In genomic region chr17:7837375-7838290, GRCh38 we compare ENCODE assay signal across 8 cellular contexts. TPM values are rescaled to one million over a fixed set of nuclear protein-coding genes. Genes with fewer than 3 reads are reported as not detected.
DNase-seq lines count a peak whose midpoint lies in the region; ATAC-seq, FAIRE-seq and TF ChIP-seq lines count a peak whose summit lies in the region.

No MANE protein-coding gene starts in this region.

- no peaks in the 10 kb centered on the region for H3K27me3 Mint-ChIP-seq in activated CD4-positive, alpha-beta memory T cell treated with anti-CD3 and anti-CD28 coated beads for 36 hours

- H3K4me3 Mint-ChIP-seq in activated CD4-positive, alpha-beta memory T cell treated with anti-CD3 and anti-CD28 coated beads for 36 hours = peak overlapping the region; percentile 90

- H3K36me3 ChIP-seq in subcutaneous abdominal adipose tissue (ENCODE audit: control insufficient read depth in 5 of 5, insufficient read depth in 5 of 5, low read length in 5 of 5) = peaks cover 0 to 9% (median 0%) of the 10 kb centered on the region in 5 donors

- H3K9ac ChIP-seq in subcutaneous abdominal adipose tissue (ENCODE audit: low read length in 5 of 5) = peak overlapping the region; percentile 65 to 97 (median 87)

- CTCF ChIA-PET in activated CD4-positive, alpha-beta memory T cell treated with anti-CD3 and anti-CD28 coated beads for 36 hours (lab: Charles Lee) = interaction anchor here (1.2 to 7.2 kb wide), 2 partner anchors 14 to 46 kb away, joined by 3 to 57 read pairs; no protein-coding TSS in a partner anchor

- POLR2A ChIA-PET in activated CD4-positive, alpha-beta memory T cell treated with anti-CD3 and anti-CD28 coated beads for 36 hours (lab: Charles Lee) = interaction anchor here (0.6 to 1.4 kb wide), 3 partner anchors 8 to 203 kb away, joined by 3 to 6 read pairs (median 4); partner anchors contain the start of gene TP53

- intact Hi-C loops in activated CD4-positive, alpha-beta memory T cell treated with anti-CD3 and anti-CD28 coated beads for 36 hours (cut with micrococcal nuclease) = loop anchor here (5.0 to 10.0 kb wide), 2 partner anchors 255 to 347 kb away; partner anchors contain the start of gene MPDU1

- H3K27ac Mint-ChIP-seq in activated CD4-positive, alpha-beta memory T cell treated with anti-CD3 and anti-CD28 coated beads for 36 hours = peak overlapping the region; percentile 90

- DNase-seq in GM19239 (ENCODE audit: insufficient read length, low spot score) = no peak
- DNase-seq in activated CD4-positive, alpha-beta memory T cell treated with anti-CD3 and anti-CD28 coated beads for 36 hours = no peak
- no peak for DNase-seq in OCI-M2 (lab: John Stamatoyannopoulos, UW; ENCODE audit: unreplicated experiment)
- DNase-seq in activated CD8-positive, alpha-beta memory T cell treated with anti-CD3 and anti-CD28 coated beads, Interleukin-2, amount 50 U/mL, for 48 hours = no peak

- no peaks in the 10 kb centered on the region for H3K9me3 ChIP-seq in iPS-18c (ENCODE audit: control insufficient read depth, insufficient read depth, low read length)
- no peaks in the 10 kb centered on the region for H3K9me3 ChIP-seq in subcutaneous abdominal adipose tissue (ENCODE audit: control insufficient read depth in 5 of 5, low read length in 5 of 5)

- H3K4me3 ChIP-seq in iPS-18c (ENCODE audit: insufficient read depth, low read depth, low read length) = peak overlapping the region; percentile 38
- H3K4me3 ChIP-seq in subcutaneous abdominal adipose tissue (ENCODE audit: low read depth in 1 of 5, low read length in 5 of 5) = peak overlapping the region; percentile 69 to 89 (median 87)

- peaks cover 0 to under 1% (median 0%) of the 10 kb centered on the region in 5 donors for H3K27me3 ChIP-seq in subcutaneous abdominal adipose tissue (ENCODE audit: control insufficient read depth in 5 of 5, insufficient read depth in 4 of 5, low read length in 5 of 5)

- H3K4me1 ChIP-seq in subcutaneous abdominal adipose tissue (ENCODE audit: control insufficient read depth in 5 of 5, insufficient read depth in 5 of 5, low read length in 5 of 5) = peaks cover 17 to 70% (median 54%) of the 10 kb centered on the region in 5 donors

- no peaks in the 10 kb centered on the region for H3K36me3 Mint-ChIP-seq in activated CD4-positive, alpha-beta memory T cell treated with anti-CD3 and anti-CD28 coated beads for 36 hours

- TF ChIP-seq CTCF in 22Rv1 (IDR thresholded peaks at IDR 0.05) = no peak

- FAIRE-seq in GM19239 (lab: Jason Lieb, UNC) = peak; percentile 56

- H3K27ac ChIP-seq in 22Rv1 (peak overlapping the region; percentile 99), subcutaneous abdominal adipose tissue (ENCODE audit: low read depth, low read length) (peak overlapping the region; percentile 100)

- H3K4me1 Mint-ChIP-seq in activated CD4-positive, alpha-beta memory T cell treated with anti-CD3 and anti-CD28 coated beads for 36 hours (ENCODE audit: low read depth) = peaks cover 56% of the 10 kb centered on the region

- no peak for ATAC-seq in HG03159 (IDR thresholded peaks at IDR 0.05; ENCODE audit: unreplicated experiment)

- no peaks in the 10 kb centered on the region for H3K9me3 Mint-ChIP-seq in activated CD4-positive, alpha-beta memory T cell treated with anti-CD3 and anti-CD28 coated beads for 36 hours

RNA-seq across cellular contexts. Expression of gene KDM6B, which starts 3.6 kb away (rescaled TPM):
- 10 to 100 TPM; 44.1 to 49.6 TPM for total RNA-seq in activated CD4-positive, alpha-beta memory T cell treated with anti-CD3 and anti-CD28 coated beads for 36 hours

RNA-seq across cellular contexts. Expression of gene TMEM88, which starts 17.2 kb away (rescaled TPM):
- total RNA-seq in activated CD4-positive, alpha-beta memory T cell treated with anti-CD3 and anti-CD28 coated beads for 36 hours = 1 to 10 TPM; 2.2 to 2.4 TPM

RNA-seq across cellular contexts. Expression of gene NAA38, which starts 19.7 kb away (rescaled TPM):
- total RNA-seq in activated CD4-positive, alpha-beta memory T cell treated with anti-CD3 and anti-CD28 coated beads for 36 hours = 10 to 100 TPM; 68.2 to 74.7 TPM

RNA-seq across cellular contexts. Expression of gene CYB5D1, which starts 20.2 kb away (rescaled TPM):
- total RNA-seq in activated CD4-positive, alpha-beta memory T cell treated with anti-CD3 and anti-CD28 coated beads for 36 hours = 1 to 10 TPM; 6.0 to 6.9 TPM

RNA-seq across cellular contexts. Expression of gene CHD3, which starts 51.0 kb away (rescaled TPM):
- 100 to 1,000 TPM; 120 to 133 TPM for total RNA-seq in activated CD4-positive, alpha-beta memory T cell treated with anti-CD3 and anti-CD28 coated beads for 36 hours
